ENCODE assay signal across 15 cellular contexts in genomic region chr19:18183529-18183928, GRCh38. TPM values are rescaled to one million over a fixed set of nuclear protein-coding genes. Genes with fewer than 3 reads are reported as not detected.
DNase-seq lines count a peak whose midpoint lies in the region; ATAC-seq, FAIRE-seq and TF ChIP-seq lines count a peak whose summit lies in the region.
"Had no signal": no experiment of that assay in that cellular context is flagged by ENCODE, and none has a peak within 500 bp of the region (broad histone marks: within the 10 kb centered on the region; RNA-seq: fewer than 3 reads in every experiment).

No MANE protein-coding gene starts in this region.

- H3K27me3 ChIP-seq in SU-DHL-6 (ENCODE audit: low read length) (no peaks in the 10 kb centered on the region), pancreas (no peaks in the 10 kb centered on the region)
- H3K27me3 ChIP-seq: BLaER1 treated with 17β-estradiol and CSF1 and Interleukin-3, amounts not matched to agents 10 nM and 100 nM had no signal

- H3K27ac ChIP-seq in SU-DHL-6 (ENCODE audit: low read depth, low read length): peak overlapping the region; percentile 35; the same call in 1 of the 2 replicates
- no peak overlapping the region for H3K27ac ChIP-seq in pancreas
- H3K27ac ChIP-seq: BLaER1 treated with 17β-estradiol and CSF1 and Interleukin-3, amounts not matched to agents 10 nM and 100 nM; GM23248 had no signal

- peaks cover 80% of the 10 kb centered on the region for H3F3A ChIP-seq in SU-DHL-6 (ENCODE audit: insufficient read depth)

- no peak overlapping the region for H2AFZ ChIP-seq in SU-DHL-6 (ENCODE audit: low read depth, low read length, severe bottlenecking)
- H2AFZ ChIP-seq: GM23248 had no signal

- no peaks in the 10 kb centered on the region for H3K4me1 ChIP-seq in pancreas

- intact Hi-C loops in pancreas (cut with DNase I): no loop called here

- no peaks in the 10 kb centered on the region for H3K9me2 ChIP-seq in SU-DHL-6 (replicated peaks; ENCODE audit: insufficient read depth, low read length)

- H3K36me3 ChIP-seq in SU-DHL-6 (ENCODE audit: low read length): no peaks in the 10 kb centered on the region
- no peaks in the 10 kb centered on the region for H3K36me3 ChIP-seq in pancreas

- DNase-seq in NCI-H526 treated with DMSO at 0.1 percent for 48 hours (lab: John Stamatoyannopoulos, UW) (peak; percentile 20), NCI-H526 (lab: John Stamatoyannopoulos, UW) (no peak), pancreas (no peak), H4 (ENCODE audit: low spot score) (no peak)
- DNase-seq in stimulated activated naive CD4-positive, alpha-beta T cell treated with Interleukin-2 at 50 U/mL for 16 hours (lab: John Stamatoyannopoulos, UW): no peak
- DNase-seq: ACHN; Calu3; CD4-positive, alpha-beta T cell; DMS 273 treated with DMSO at 0.1 percent for 48 hours; GM23248; H7 had no signal

- H3K9me3 ChIP-seq in SU-DHL-6 (ENCODE audit: insufficient read depth, low read length) (no peaks in the 10 kb centered on the region), pancreas (no peaks in the 10 kb centered on the region)
- H3K9me3 ChIP-seq: BLaER1 treated with 17β-estradiol and CSF1 and Interleukin-3, amounts not matched to agents 10 nM and 100 nM had no signal

- no peaks in the 10 kb centered on the region for H3K79me2 ChIP-seq in SU-DHL-6 (ENCODE audit: insufficient read depth, low read length)

- no peaks in the 10 kb centered on the region for H4K20me1 ChIP-seq in SU-DHL-6 (ENCODE audit: low read depth, low read length)

- no peak overlapping the region for H3K9ac ChIP-seq in SU-DHL-6 (ENCODE audit: low read length)
- H3K9ac ChIP-seq: BLaER1 treated with 17β-estradiol and CSF1 and Interleukin-3, amounts not matched to agents 10 nM and 100 nM; GM23248 had no signal

- peak; percentile 29 for FAIRE-seq in pancreas (lab: Jason Lieb, UNC)

- H3K4me3 ChIP-seq in SU-DHL-6 (ENCODE audit: insufficient read depth, low read length, poor library complexity, severe bottlenecking): no peak overlapping the region
- no peak overlapping the region for H3K4me3 ChIP-seq in pancreas
- H3K4me3 ChIP-seq: BLaER1 treated with 17β-estradiol and CSF1 and Interleukin-3, amounts not matched to agents 10 nM and 100 nM; GM23248 had no signal

- H3K4me2 ChIP-seq in SU-DHL-6 (ENCODE audit: low read depth, low read length, poor library complexity, severe bottlenecking): no peak overlapping the region
- H3K4me2 ChIP-seq: BLaER1 treated with 17β-estradiol and CSF1 and Interleukin-3, amounts not matched to agents 10 nM and 100 nM had no signal

- no peak for TF ChIP-seq CTCF in SU-DHL-6 (IDR thresholded peaks at IDR 0.05; ENCODE audit: insufficient read depth, low read length, poor library complexity, severe bottlenecking)
- no peak for TF ChIP-seq CTCF in pancreas (IDR thresholded peaks at IDR 0.05)

- ATAC-seq in pancreas (no peak), GM19324 (IDR thresholded peaks at IDR 0.05; ENCODE audit: low FRiP score, unreplicated experiment) (no peak)

RNA-seq across cellular contexts. Expression of gene MPV17L2, which starts 9.5 kb away (rescaled TPM):
- total RNA-seq in pancreas: 1 to 10 TPM; 2.8 to 6.2 (median 4.0) TPM
- polyA plus RNA-seq in pancreas: 10 to 100 TPM in 1 of 2 donors, 1 to 10 TPM in 1; 9.9 to 10.4 TPM
- 17.7 and 30.9 TPM in 2 replicates for total RNA-seq in H4 (2014; rRNA removed; shearing (Covaris generic))

RNA-seq across cellular contexts. Expression of gene IFI30, which starts 9.9 kb away (rescaled TPM):
- total RNA-seq in pancreas: 100 to 1,000 TPM in 1 of 6 donors, 10 to 100 TPM in 5; 12.2 to 108 (median 23.2) TPM
- 10 to 100 TPM; 21.4 to 22.2 TPM for polyA plus RNA-seq in pancreas
- total RNA-seq in H4 (2014; rRNA removed; shearing (Covaris generic)): 156 and 172 TPM in 2 replicates

RNA-seq across cellular contexts. Expression of gene RAB3A, which starts 20.3 kb away (rescaled TPM):
- total RNA-seq in pancreas: 1 to 10 TPM in 5 of 6 donors, under 1 TPM in 1; 0.79 to 2.6 (median 1.6) TPM
- polyA plus RNA-seq in pancreas: 1 to 10 TPM; 2.3 to 4.4 TPM
- total RNA-seq in H4 (2014; rRNA removed; shearing (Covaris generic)): 0.41 and 2.2 TPM in 2 replicates

RNA-seq across cellular contexts. Expression of gene PIK3R2, which starts 30.6 kb away (rescaled TPM):
- 10 to 100 TPM; 11.6 to 21.2 (median 12.2) TPM for total RNA-seq in pancreas
- 1 to 10 TPM; 4.3 to 6.5 TPM for polyA plus RNA-seq in pancreas
- 9.8 and 25.1 TPM in 2 replicates for total RNA-seq in H4 (2014; rRNA removed; shearing (Covaris generic))

RNA-seq across cellular contexts. Expression of gene PDE4C, which starts 42.7 kb away (rescaled TPM):
- total RNA-seq in pancreas: under 1 TPM in 5 of 6 donors, not detected in 1; 0.12 to 0.59 (median 0.37) TPM
- 1 to 10 TPM in 1 of 2 donors, under 1 TPM in 1; 0.16 to 1.3 TPM for polyA plus RNA-seq in pancreas
- total RNA-seq in H4 (2014; rRNA removed; shearing (Covaris generic)): 0.06 TPM in 1 of 2 replicates, not detected in the other
- total RNA-seq: A172; CD4-positive, alpha-beta T cell had no signal
